2 cellular contexts compared by ENCODE assay signal in the genomic region with DNA sequence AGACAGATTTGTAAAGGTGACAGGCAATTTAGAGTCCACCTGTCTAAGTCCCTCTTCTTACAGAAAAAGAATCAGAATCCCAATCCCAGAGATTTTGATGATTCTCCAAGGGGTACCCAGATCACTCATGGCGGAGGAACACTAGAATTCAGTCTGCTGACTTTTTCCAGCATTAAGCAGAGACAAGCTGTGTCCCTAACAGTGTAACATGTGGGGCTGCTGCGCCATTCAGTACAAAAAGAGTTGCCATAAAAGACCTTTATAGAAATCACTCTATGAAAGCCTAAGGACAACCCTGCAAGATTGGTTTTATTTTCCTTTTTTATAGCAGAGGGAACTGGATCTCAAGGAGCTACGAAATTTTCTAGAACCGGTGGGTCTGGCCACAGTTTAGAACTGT.
TF ChIP-seq lines count a peak whose summit lies in the region.

No MANE protein-coding gene starts in this region.

TF ChIP-seq in liver, 16 proteins besides CTCF, POLR2A, EP300 and RAD21:
- TF ChIP-seq NR2F2 (IDR thresholded peaks at IDR 0.05) (no peak), EGR1 (IDR thresholded peaks at IDR 0.05; ENCODE audit: low read depth in 2 of 2) (no peak), ZBTB33 (IDR thresholded peaks at IDR 0.05) (no peak)
TF ChIP-seq in liver: peak in this region for 0.

TF ChIP-seq in HepG2, 621 proteins besides CTCF, POLR2A, EP300 and RAD21:
- TF ChIP-seq KAT7 (CRISPR knock-in tag; IDR thresholded peaks at IDR 0.05; ENCODE audit: borderline replicate concordance), result no peak
- TF ChIP-seq JUND (CRISPR knock-in tag; IDR thresholded peaks at IDR 0.05), result no peak
- no peak for TF ChIP-seq SNAPC2 (CRISPR knock-in tag; IDR thresholded peaks at IDR 0.05)
- no peak for TF ChIP-seq ZNF589 (CRISPR knock-in tag; conservative IDR thresholded peaks at IDR 0.05)
- TF ChIP-seq, protein P1, sequence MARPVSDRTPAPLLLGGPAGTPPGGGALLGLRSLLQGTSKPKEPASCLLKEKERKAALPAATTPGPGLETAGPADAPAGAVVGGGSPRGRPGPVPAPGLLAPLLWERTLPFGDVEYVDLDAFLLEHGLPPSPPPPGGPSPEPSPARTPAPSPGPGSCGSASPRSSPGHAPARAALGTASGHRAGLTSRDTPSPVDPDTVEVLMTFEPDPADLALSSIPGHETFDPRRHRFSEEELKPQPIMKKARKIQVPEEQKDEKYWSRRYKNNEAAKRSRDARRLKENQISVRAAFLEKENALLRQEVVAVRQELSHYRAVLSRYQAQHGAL (CRISPR knock-in tag; IDR thresholded peaks at IDR 0.05; ENCODE audit: not compliant biosample characterization), result no peak
- TF ChIP-seq ZBTB20 (CRISPR knock-in tag; IDR thresholded peaks at IDR 0.05; ENCODE audit: borderline replicate concordance, low read depth), result no peak
- TF ChIP-seq NBN (conservative IDR thresholded peaks at IDR 0.05), result no peak
- TF ChIP-seq ZFP36 (IDR thresholded peaks at IDR 0.05; ENCODE audit: borderline replicate concordance, low read depth, low read length, partially characterized antibody), result no peak
- TF ChIP-seq HIVEP1 (CRISPR knock-in tag; IDR thresholded peaks at IDR 0.05), result no peak
- TF ChIP-seq PPARG (CRISPR knock-in tag; conservative IDR thresholded peaks at IDR 0.05), result no peak
- no peak for TF ChIP-seq HNF4G (IDR thresholded peaks at IDR 0.05; ENCODE audit: borderline replicate concordance, low read depth, low read length)
- no peak for TF ChIP-seq HNF4G (CRISPR knock-in tag; IDR thresholded peaks at IDR 0.05; ENCODE audit: borderline replicate concordance, low read depth)
- no peak for TF ChIP-seq XBP1 (CRISPR knock-in tag; IDR thresholded peaks at IDR 0.05)
- TF ChIP-seq ATF1 (CRISPR knock-in tag; IDR thresholded peaks at IDR 0.05), result no peak
TF ChIP-seq in HepG2: peak in this region for 0.
